Comparison of ENCODE assay signal across 1 cellular context in the genomic region with DNA sequence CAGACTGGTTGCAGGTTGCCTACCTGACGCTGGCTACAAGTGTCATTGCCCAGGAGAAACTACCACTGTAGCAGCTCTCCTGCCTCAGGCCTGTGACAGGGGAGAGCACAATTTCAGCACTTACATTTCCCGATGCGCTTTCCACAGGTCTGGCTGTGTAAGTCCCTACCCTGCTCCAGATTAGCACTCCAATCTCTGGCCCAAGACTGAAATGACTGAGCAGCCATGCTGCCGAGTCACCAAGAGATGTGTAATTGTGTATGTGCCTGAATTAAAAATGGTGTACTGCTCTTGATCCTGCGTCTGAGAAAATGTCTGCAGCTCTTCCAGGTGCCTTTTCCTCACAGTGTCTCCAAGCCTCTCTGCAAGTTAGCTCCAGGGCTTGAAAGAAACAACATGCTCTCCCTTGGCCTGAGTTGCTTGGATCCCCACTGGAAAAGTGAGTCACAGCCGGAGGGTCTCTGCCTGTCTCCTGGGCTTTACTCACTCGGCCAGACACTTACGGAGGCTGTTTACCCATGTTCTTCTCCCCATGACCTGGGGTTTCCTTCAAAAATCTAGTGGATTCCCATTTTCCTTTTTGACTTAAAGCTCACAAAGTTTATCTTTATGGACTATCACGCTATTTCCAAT.
TF ChIP-seq lines count a peak whose summit lies in the region.

No MANE protein-coding gene starts in this region.

TF ChIP-seq in H1, 55 proteins besides CTCF, POLR2A, EP300 and RAD21 (continued from another document):
- TF ChIP-seq, protein P1, sequence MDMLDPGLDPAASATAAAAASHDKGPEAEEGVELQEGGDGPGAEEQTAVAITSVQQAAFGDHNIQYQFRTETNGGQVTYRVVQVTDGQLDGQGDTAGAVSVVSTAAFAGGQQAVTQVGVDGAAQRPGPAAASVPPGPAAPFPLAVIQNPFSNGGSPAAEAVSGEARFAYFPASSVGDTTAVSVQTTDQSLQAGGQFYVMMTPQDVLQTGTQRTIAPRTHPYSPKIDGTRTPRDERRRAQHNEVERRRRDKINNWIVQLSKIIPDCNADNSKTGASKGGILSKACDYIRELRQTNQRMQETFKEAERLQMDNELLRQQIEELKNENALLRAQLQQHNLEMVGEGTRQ (IDR thresholded peaks at IDR 0.05; ENCODE audit: low read length) = no peak
- TF ChIP-seq RFX5 (IDR thresholded peaks at IDR 0.05; ENCODE audit: borderline replicate concordance, low read depth, low read length) (no peak), TAF1 (IDR thresholded peaks at IDR 0.05; ENCODE audit: low read depth, low read length) (no peak), SIRT6 (IDR thresholded peaks at IDR 0.05; ENCODE audit: low read length) (no peak), EGR1 (IDR thresholded peaks at IDR 0.05; ENCODE audit: borderline replicate concordance, low read depth, low read length) (no peak), SP2 (IDR thresholded peaks at IDR 0.05; ENCODE audit: low read length) (no peak), RBBP5 (IDR thresholded peaks at IDR 0.05; ENCODE audit: borderline replicate concordance, low read depth, low read length) (no peak), CBX8 (IDR thresholded peaks at IDR 0.05; ENCODE audit: borderline replicate concordance, low read depth, low read length) (no peak), JUN (IDR thresholded peaks at IDR 0.05; ENCODE audit: low read depth, low read length) (no peak), KDM5A (IDR thresholded peaks at IDR 0.05; ENCODE audit: low read length) (no peak)
- TF ChIP-seq, protein P2, sequence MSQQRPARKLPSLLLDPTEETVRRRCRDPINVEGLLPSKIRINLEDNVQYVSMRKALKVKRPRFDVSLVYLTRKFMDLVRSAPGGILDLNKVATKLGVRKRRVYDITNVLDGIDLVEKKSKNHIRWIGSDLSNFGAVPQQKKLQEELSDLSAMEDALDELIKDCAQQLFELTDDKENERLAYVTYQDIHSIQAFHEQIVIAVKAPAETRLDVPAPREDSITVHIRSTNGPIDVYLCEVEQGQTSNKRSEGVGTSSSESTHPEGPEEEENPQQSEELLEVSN (IDR thresholded peaks at IDR 0.05) = no peak
